In genomic region chr20:33875055-33875454, GRCh38 we compare ENCODE assay signal across 13 cellular contexts.
DNase-seq lines count a peak whose midpoint lies in the region; ATAC-seq and TF ChIP-seq lines count a peak whose summit lies in the region.
"Had no signal": no experiment of that assay in that cellular context is flagged by ENCODE, and none has a peak within 500 bp of the region (broad histone marks: within the 10 kb centered on the region; RNA-seq: fewer than 3 reads in every experiment).

No MANE protein-coding gene starts in this region.

- peaks cover 1% of the 10 kb centered on the region for H3K27me3 Mint-ChIP-seq in mesothelial cell of epicardium (ENCODE audit: low read depth)

- no peak for TF ChIP-seq CTCF in mesothelial cell of epicardium (IDR thresholded peaks at IDR 0.05; ENCODE audit: unreplicated experiment)

- no peak overlapping the region for H3K4me3 Mint-ChIP-seq in mesothelial cell of epicardium
- H3K4me3 Mint-ChIP-seq: CD4-positive, CD25-positive, alpha-beta regulatory T cell had no signal

- H3K9me3 ChIP-seq in mucosa of rectum (ENCODE audit: control insufficient read depth in 2 of 2, low read length in 2 of 2), result no peaks in the 10 kb centered on the region

- H3K27ac ChIP-seq in mucosa of rectum (ENCODE audit: low read depth in 2 of 2, low read length in 2 of 2), result peak overlapping the region; percentile 3 to 52
- H3K27ac ChIP-seq: heart right ventricle, SK-N-MC had no signal

- no peak overlapping the region for H3K27ac Mint-ChIP-seq in mesothelial cell of epicardium

- H3K27me3 ChIP-seq in mucosa of rectum (ENCODE audit: control insufficient read depth in 2 of 2, insufficient read depth in 2 of 2, low read length in 2 of 2), result no peaks in the 10 kb centered on the region
- H3K27me3 ChIP-seq: heart right ventricle had no signal

- H3K4me1 ChIP-seq in mucosa of rectum (ENCODE audit: control insufficient read depth in 2 of 2, insufficient read depth in 2 of 2, low read length in 2 of 2), result peaks cover 0 to 6% of the 10 kb centered on the region in 2 donors
- H3K4me1 ChIP-seq: heart right ventricle had no signal

- no peaks in the 10 kb centered on the region for H3K36me3 Mint-ChIP-seq in mesothelial cell of epicardium

- no peak overlapping the region for H3K9ac ChIP-seq in mucosa of rectum (ENCODE audit: low read depth in 1 of 2, low read length in 2 of 2)

- H3K4me3 ChIP-seq in mucosa of rectum (ENCODE audit: low read length in 2 of 2), result no peak overlapping the region
- H3K4me3 ChIP-seq: heart right ventricle, SK-N-MC had no signal

- H3K36me3 ChIP-seq in mucosa of rectum (ENCODE audit: control insufficient read depth in 2 of 2, insufficient read depth in 2 of 2, low read length in 2 of 2), result no peaks in the 10 kb centered on the region
- H3K36me3 ChIP-seq: heart right ventricle had no signal

- H3K4me1 Mint-ChIP-seq in mesothelial cell of epicardium, result no peaks in the 10 kb centered on the region
- H3K4me1 Mint-ChIP-seq: CD4-positive, CD25-positive, alpha-beta regulatory T cell had no signal

- ATAC-seq in GM18873 (IDR thresholded peaks at IDR 0.05; ENCODE audit: low FRiP score, unreplicated experiment) (peak; percentile 63), HG02571 (IDR thresholded peaks at IDR 0.05; ENCODE audit: unreplicated experiment) (peak; percentile 74), HG03558 (IDR thresholded peaks at IDR 0.05; ENCODE audit: extremely low read depth, unreplicated experiment) (peak; percentile 65), GM21526 (IDR thresholded peaks at IDR 0.05; ENCODE audit: low FRiP score, unreplicated experiment) (no peak), sciatic nerve (no peak)
- ATAC-seq: heart right ventricle had no signal

- peaks cover 10% of the 10 kb centered on the region for H3K9me3 Mint-ChIP-seq in mesothelial cell of epicardium

- intact Hi-C loops in sciatic nerve (cut with DNase I), result no loop called here

- DNase-seq in mesothelial cell of epicardium (ENCODE audit: low spot score in 2 of 2, unreplicated experiment in 2 of 2) (no peak), DMS 273 (lab: John Stamatoyannopoulos, UW; ENCODE audit: unreplicated experiment) (no peak), sciatic nerve (ENCODE audit: low spot score) (no peak)
- DNase-seq: activated CD4-positive, CD25-positive, alpha-beta regulatory T cell treated with anti-CD3 and anti-CD28 coated beads, Interleukin-2, amount 50 U/mL, for 72 hours; CD4-positive, CD25-positive, alpha-beta regulatory T cell; heart right ventricle; NCI-H446 treated with DMSO at 0.1 percent for 48 hours had no signal

Comparison
In these comparisons a context has a peak if more than half of its experiments do, and no peak if none do; other contexts are left out.
1. ATAC-seq: peak in GM18873 (single experiment), HG02571 (single experiment) and HG03558 (single experiment); none in GM21526 (single experiment) and sciatic nerve (single experiment).